In the genomic region with DNA sequence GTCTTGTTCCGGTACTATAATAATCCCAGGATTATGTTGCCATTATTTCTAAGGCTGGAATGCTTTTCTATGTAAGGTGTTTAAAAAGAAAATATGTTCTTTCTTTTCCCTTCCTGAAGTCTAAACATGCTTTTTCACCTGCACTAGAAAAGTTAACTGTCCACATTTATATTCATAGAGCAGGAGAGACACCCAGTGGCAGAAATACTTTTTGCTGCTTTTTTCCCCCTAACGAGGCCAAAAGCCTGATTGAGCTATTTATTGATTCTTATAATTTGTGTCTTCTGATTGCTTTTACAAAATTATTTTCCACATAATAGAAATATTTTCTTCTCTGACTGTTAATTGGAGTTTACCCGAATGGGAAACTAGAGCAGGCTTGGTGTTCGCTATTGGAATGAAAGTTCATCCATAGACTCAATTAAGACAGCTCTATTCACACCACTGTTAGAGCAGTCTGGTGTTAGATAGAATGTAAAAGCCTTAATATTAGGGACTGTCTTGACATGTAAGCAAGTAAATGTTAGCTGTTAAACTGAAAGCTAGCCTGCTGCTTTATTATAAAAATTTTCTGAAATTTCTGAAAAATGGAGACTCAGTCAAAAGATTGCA, we compare ENCODE assay signal across 8 cellular contexts. TPM values are rescaled to one million over a fixed set of nuclear protein-coding genes. Genes with fewer than 3 reads are reported as not detected.
DNase-seq lines count a peak whose midpoint lies in the region; ATAC-seq and TF ChIP-seq lines count a peak whose summit lies in the region.

No MANE protein-coding gene starts in this region.

- no peak overlapping the region for H2AFZ ChIP-seq in SU-DHL-6 (ENCODE audit: low read depth, low read length, severe bottlenecking)

- no peaks in the 10 kb centered on the region for H4K20me1 ChIP-seq in SU-DHL-6 (ENCODE audit: low read depth, low read length)

- ATAC-seq in HG03460 (IDR thresholded peaks at IDR 0.05; ENCODE audit: unreplicated experiment) = peak; percentile 52
- peak; percentile 70 for ATAC-seq in sciatic nerve

- H3K9me3 ChIP-seq in SU-DHL-6 (ENCODE audit: insufficient read depth, low read length) = no peaks in the 10 kb centered on the region

- H3K9ac ChIP-seq in SU-DHL-6 (ENCODE audit: low read length) = no peak overlapping the region

- POLR2A ChIA-PET in BJ (lab: Charles Lee) = no interaction called here

- TF ChIP-seq CTCF in BJ (IDR thresholded peaks at IDR 0.05; ENCODE audit: insufficient read depth, low read depth, low read length) (peak; percentile 52), GM12872 (IDR thresholded peaks at IDR 0.05; ENCODE audit: insufficient read depth, low read depth, low read length) (peak; percentile 46; the same call in 1 of the 3 replicates), SU-DHL-6 (IDR thresholded peaks at IDR 0.05; ENCODE audit: insufficient read depth, low read length, poor library complexity, severe bottlenecking) (peak; percentile 41), fibroblast of the aortic adventitia (IDR thresholded peaks at IDR 0.05; ENCODE audit: insufficient read depth, low read length) (peak; percentile 57)

- H3K4me2 ChIP-seq in SU-DHL-6 (ENCODE audit: low read depth, low read length, poor library complexity, severe bottlenecking) = no peak overlapping the region

- intact Hi-C loops in sciatic nerve (cut with DNase I) = loop anchor here (10.0 kb wide), 1 partner anchor 183 kb away; no protein-coding TSS in a partner anchor

- CTCF ChIA-PET in BJ (lab: Yijun Ruan, JAX) = interaction anchor here (0.5 to 5.3 kb wide), 13 partner anchors 10 to 545 kb away, joined by 3 to 67 read pairs (median 3); no protein-coding TSS in a partner anchor

- H3K4me3 ChIP-seq in BJ (ENCODE audit: low read depth, low read length) = no peak overlapping the region
- no peak overlapping the region for H3K4me3 ChIP-seq in SU-DHL-6 (ENCODE audit: insufficient read depth, low read length, poor library complexity, severe bottlenecking)
- no peak overlapping the region for H3K4me3 ChIP-seq in fibroblast of the aortic adventitia (ENCODE audit: low read depth, low read length)

- no peaks in the 10 kb centered on the region for H3K9me2 ChIP-seq in SU-DHL-6 (replicated peaks; ENCODE audit: insufficient read depth, low read length)

- no peaks in the 10 kb centered on the region for H3K79me2 ChIP-seq in SU-DHL-6 (ENCODE audit: insufficient read depth, low read length)

- H3K36me3 ChIP-seq in BJ (ENCODE audit: control insufficient read depth, insufficient read depth, low read length) (peaks cover 4% of the 10 kb centered on the region), SU-DHL-6 (ENCODE audit: low read length) (peaks cover 25% of the 10 kb centered on the region; the same call in 1 of the 2 replicates)

- DNase-seq in BJ (ENCODE audit: low read depth) (no peak), fibroblast of the aortic adventitia (ENCODE audit: low read depth) (peak; percentile 47), sciatic nerve (ENCODE audit: low spot score) (no peak), GM19240 (ENCODE audit: insufficient read length, low spot score) (no peak), NCI-H2029 treated with DMSO at 0.1 percent for 48 hours (lab: John Stamatoyannopoulos, UW) (no peak)

- no peak overlapping the region for H3K27ac ChIP-seq in SU-DHL-6 (ENCODE audit: low read depth, low read length)

- H3F3A ChIP-seq in SU-DHL-6 (ENCODE audit: insufficient read depth) = peaks cover 4% of the 10 kb centered on the region; the same call in 1 of the 2 replicates

- H3K27me3 ChIP-seq in BJ (ENCODE audit: control insufficient read depth, insufficient read depth, low read length) (no peaks in the 10 kb centered on the region), SU-DHL-6 (ENCODE audit: low read length) (no peaks in the 10 kb centered on the region)

RNA-seq across cellular contexts. Expression of gene GPR180, which starts 15.8 kb away (rescaled TPM):
- 2.4 and 4.7 TPM in 2 replicates for polyA plus RNA-seq in BJ (2011; rRNA removed)
- polyA minus RNA-seq in BJ (2011; rRNA and poly(A)+ RNA removed) = 3.7 and 3.9 TPM in 2 replicates
- total RNA-seq in fibroblast of the aortic adventitia (ENCODE audit: low replicate concordance) (2.5 and 12.6 TPM in 2 replicates), sciatic nerve (5.8 TPM)

RNA-seq across cellular contexts. Expression of gene TGDS, which starts 21.5 kb away (rescaled TPM):
- polyA plus RNA-seq in BJ (2011; rRNA removed) = 5.9 and 14.1 TPM in 2 replicates
- 3.5 and 3.8 TPM in 2 replicates for polyA minus RNA-seq in BJ (2011; rRNA and poly(A)+ RNA removed)
- total RNA-seq in fibroblast of the aortic adventitia (ENCODE audit: low replicate concordance) = 3.0 and 14.9 TPM in 2 replicates
- total RNA-seq in sciatic nerve = 14.0 TPM
